ENCODE assay signal across 2 cellular contexts in the genomic region with DNA sequence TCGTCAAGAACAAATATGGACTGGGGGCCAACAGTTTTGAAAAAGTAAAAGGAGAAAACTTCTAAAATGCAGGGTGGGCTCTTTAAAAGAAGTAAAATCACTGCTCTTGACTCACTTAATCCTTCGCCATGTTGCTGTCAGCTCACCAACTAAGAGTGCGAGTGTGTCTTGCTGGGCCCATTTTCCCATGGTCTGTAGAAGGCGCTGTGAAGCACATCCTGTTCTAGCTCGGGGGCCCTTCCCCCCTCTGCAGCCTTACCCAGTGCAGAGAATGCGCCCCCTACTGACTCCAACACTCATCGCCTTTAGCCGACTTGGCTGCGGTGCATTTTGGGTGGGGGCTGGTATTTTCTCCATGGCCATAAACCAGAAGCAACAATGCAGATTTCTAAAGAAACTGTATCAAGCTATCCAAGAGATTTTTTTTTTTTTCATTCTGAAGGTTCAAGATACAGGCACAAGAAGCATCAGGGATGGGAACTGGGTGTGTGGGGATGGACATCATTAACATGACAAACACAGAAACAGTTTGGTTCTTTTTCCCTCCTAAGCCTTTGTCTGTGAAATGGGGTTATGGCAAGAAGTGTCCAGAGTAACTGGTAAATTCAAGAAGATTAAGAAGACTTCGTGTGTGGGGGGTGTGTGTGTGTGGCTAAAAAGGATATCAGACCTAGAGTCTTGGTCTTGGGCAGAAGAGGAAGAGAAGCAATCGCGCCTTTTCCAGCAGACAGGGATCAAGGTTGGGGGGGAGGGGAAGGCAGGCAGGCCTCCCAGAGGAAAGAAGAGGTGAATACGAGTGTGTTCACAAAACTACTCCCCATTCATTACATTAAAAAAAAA.
TF ChIP-seq lines count a peak whose summit lies in the region.

No MANE protein-coding gene starts in this region.

TF ChIP-seq in GM23338, 12 proteins besides CTCF, POLR2A, EP300 and RAD21 (continues in another document):
- no peak for TF ChIP-seq ZNF114 (CRISPR knock-in tag; IDR thresholded peaks at IDR 0.05)
- no peak for TF ChIP-seq EZH2phosphoT487 (IDR thresholded peaks at IDR 0.05; ENCODE audit: unreplicated experiment)
- TF ChIP-seq, protein P1, sequence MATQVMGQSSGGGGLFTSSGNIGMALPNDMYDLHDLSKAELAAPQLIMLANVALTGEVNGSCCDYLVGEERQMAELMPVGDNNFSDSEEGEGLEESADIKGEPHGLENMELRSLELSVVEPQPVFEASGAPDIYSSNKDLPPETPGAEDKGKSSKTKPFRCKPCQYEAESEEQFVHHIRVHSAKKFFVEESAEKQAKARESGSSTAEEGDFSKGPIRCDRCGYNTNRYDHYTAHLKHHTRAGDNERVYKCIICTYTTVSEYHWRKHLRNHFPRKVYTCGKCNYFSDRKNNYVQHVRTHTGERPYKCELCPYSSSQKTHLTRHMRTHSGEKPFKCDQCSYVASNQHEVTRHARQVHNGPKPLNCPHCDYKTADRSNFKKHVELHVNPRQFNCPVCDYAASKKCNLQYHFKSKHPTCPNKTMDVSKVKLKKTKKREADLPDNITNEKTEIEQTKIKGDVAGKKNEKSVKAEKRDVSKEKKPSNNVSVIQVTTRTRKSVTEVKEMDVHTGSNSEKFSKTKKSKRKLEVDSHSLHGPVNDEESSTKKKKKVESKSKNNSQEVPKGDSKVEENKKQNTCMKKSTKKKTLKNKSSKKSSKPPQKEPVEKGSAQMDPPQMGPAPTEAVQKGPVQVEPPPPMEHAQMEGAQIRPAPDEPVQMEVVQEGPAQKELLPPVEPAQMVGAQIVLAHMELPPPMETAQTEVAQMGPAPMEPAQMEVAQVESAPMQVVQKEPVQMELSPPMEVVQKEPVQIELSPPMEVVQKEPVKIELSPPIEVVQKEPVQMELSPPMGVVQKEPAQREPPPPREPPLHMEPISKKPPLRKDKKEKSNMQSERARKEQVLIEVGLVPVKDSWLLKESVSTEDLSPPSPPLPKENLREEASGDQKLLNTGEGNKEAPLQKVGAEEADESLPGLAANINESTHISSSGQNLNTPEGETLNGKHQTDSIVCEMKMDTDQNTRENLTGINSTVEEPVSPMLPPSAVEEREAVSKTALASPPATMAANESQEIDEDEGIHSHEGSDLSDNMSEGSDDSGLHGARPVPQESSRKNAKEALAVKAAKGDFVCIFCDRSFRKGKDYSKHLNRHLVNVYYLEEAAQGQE (IDR thresholded peaks at IDR 0.05; ENCODE audit: unreplicated experiment), result no peak
- peak; percentile 62 for TF ChIP-seq POLR2AphosphoS5 (IDR thresholded peaks at IDR 0.05; ENCODE audit: low read depth)
- TF ChIP-seq, protein P2, sequence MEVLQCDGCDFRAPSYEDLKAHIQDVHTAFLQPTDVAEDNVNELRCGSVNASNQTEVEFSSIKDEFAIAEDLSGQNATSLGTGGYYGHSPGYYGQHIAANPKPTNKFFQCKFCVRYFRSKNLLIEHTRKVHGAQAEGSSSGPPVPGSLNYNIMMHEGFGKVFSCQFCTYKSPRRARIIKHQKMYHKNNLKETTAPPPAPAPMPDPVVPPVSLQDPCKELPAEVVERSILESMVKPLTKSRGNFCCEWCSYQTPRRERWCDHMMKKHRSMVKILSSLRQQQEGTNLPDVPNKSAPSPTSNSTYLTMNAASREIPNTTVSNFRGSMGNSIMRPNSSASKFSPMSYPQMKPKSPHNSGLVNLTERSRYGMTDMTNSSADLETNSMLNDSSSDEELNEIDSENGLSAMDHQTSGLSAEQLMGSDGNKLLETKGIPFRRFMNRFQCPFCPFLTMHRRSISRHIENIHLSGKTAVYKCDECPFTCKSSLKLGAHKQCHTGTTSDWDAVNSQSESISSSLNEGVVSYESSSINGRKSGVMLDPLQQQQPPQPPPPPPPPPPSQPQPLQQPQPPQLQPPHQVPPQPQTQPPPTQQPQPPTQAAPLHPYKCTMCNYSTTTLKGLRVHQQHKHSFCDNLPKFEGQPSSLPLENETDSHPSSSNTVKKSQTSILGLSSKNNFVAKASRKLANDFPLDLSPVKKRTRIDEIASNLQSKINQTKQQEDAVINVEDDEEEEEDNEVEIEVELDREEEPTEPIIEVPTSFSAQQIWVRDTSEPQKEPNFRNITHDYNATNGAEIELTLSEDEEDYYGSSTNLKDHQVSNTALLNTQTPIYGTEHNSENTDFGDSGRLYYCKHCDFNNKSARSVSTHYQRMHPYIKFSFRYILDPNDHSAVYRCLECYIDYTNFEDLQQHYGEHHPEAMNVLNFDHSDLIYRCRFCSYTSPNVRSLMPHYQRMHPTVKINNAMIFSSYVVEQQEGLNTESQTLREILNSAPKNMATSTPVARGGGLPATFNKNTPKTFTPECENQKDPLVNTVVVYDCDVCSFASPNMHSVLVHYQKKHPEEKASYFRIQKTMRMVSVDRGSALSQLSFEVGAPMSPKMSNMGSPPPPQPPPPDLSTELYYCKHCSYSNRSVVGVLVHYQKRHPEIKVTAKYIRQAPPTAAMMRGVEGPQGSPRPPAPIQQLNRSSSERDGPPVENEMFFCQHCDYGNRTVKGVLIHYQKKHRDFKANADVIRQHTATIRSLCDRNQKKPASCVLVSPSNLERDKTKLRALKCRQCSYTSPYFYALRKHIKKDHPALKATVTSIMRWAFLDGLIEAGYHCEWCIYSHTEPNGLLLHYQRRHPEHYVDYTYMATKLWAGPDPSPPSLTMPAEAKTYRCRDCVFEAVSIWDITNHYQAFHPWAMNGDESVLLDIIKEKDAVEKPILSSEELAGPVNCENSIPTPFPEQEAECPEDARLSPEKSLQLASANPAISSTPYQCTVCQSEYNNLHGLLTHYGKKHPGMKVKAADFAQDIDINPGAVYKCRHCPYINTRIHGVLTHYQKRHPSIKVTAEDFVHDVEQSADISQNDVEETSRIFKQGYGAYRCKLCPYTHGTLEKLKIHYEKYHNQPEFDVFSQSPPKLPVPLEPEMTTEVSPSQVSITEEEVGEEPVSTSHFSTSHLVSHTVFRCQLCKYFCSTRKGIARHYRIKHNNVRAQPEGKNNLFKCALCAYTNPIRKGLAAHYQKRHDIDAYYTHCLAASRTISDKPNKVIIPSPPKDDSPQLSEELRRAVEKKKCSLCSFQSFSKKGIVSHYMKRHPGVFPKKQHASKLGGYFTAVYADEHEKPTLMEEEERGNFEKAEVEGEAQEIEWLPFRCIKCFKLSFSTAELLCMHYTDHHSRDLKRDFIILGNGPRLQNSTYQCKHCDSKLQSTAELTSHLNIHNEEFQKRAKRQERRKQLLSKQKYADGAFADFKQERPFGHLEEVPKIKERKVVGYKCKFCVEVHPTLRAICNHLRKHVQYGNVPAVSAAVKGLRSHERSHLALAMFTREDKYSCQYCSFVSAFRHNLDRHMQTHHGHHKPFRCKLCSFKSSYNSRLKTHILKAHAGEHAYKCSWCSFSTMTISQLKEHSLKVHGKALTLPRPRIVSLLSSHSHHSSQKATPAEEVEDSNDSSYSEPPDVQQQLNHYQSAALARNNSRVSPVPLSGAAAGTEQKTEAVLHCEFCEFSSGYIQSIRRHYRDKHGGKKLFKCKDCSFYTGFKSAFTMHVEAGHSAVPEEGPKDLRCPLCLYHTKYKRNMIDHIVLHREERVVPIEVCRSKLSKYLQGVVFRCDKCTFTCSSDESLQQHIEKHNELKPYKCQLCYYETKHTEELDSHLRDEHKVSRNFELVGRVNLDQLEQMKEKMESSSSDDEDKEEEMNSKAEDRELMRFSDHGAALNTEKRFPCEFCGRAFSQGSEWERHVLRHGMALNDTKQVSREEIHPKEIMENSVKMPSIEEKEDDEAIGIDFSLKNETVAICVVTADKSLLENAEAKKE (CRISPR knock-in tag; IDR thresholded peaks at IDR 0.05), result peak; percentile 40; the same call in 1 of the 2 replicates
- TF ChIP-seq, protein P3, sequence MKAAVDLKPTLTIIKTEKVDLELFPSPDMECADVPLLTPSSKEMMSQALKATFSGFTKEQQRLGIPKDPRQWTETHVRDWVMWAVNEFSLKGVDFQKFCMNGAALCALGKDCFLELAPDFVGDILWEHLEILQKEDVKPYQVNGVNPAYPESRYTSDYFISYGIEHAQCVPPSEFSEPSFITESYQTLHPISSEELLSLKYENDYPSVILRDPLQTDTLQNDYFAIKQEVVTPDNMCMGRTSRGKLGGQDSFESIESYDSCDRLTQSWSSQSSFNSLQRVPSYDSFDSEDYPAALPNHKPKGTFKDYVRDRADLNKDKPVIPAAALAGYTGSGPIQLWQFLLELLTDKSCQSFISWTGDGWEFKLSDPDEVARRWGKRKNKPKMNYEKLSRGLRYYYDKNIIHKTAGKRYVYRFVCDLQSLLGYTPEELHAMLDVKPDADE (IDR thresholded peaks at IDR 0.05), result peak; percentile 58; the same call in 1 of the 2 replicates

TF ChIP-seq in neural cell, 6 proteins besides CTCF, POLR2A, EP300 and RAD21:
- TF ChIP-seq MXI1 (conservative IDR thresholded peaks at IDR 0.05; ENCODE audit: poor library complexity, severe bottlenecking) (peak; percentile 41), SMC3 (conservative IDR thresholded peaks at IDR 0.05; ENCODE audit: poor library complexity) (peak; percentile 85), EZH2 (IDR thresholded peaks at IDR 0.05; ENCODE audit: borderline replicate concordance, insufficient read depth, low read length, poor library complexity, severe bottlenecking) (no peak), TAF1 (IDR thresholded peaks at IDR 0.05; ENCODE audit: low read depth) (peak; percentile 76), POLR2AphosphoS5 (IDR thresholded peaks at IDR 0.05) (peak; percentile 62)
- TF ChIP-seq, protein P1 (IDR thresholded peaks at IDR 0.05; ENCODE audit: borderline replicate concordance), result peak; percentile 66
TF ChIP-seq in neural cell: peak in this region for 5.
